In genomic region chr5:145902421-145902820, GRCh38 we compare ENCODE assay signal across 28 cellular contexts. TPM values are rescaled to one million over a fixed set of nuclear protein-coding genes. Genes with fewer than 3 reads are reported as not detected.
"Had no signal": no experiment of that assay in that cellular context is flagged by ENCODE, and none has a peak within 500 bp of the region (broad histone marks: within the 10 kb centered on the region; RNA-seq: fewer than 3 reads in every experiment).

No MANE protein-coding gene starts in this region.

- H2AFZ ChIP-seq: parathyroid adenoma had no signal

- H3K36me3 ChIP-seq: esophagus squamous epithelium, heart left ventricle, right lobe of liver, transverse colon had no signal

- H3K27ac ChIP-seq: esophagus squamous epithelium, heart left ventricle, parathyroid adenoma, psoas muscle, right lobe of liver, skin epidermis, testis, transverse colon had no signal

- ATAC-seq: heart left ventricle; left ventricle myocardium superior; natural killer cell treated with Interleukin-12 subunit alpha and Interleukin-12 subunit beta and Interleukin-15 and Interleukin-18, amount 100 ng/mL, for 72 hours; psoas muscle; right lobe of liver; stimulated activated naive B cell treated with anti-CD40 and anti-IgM and Interleukin-4, amounts not matched to agents 10 μg/mL and 1 μg/mL and 100 μg/mL, for 72 hours; stimulated activated naive CD8-positive, alpha-beta T cell treated with anti-CD3 and anti-CD28 coated beads, Interleukin-15, amount 100 ng/mL, for 72 hours had no signal

- H3K27me3 ChIP-seq: esophagus squamous epithelium, heart left ventricle, right lobe of liver, testis, transverse colon had no signal

- H3K9ac ChIP-seq: parathyroid adenoma had no signal

- DNase-seq: dermis blood vessel endothelial cell; esophagus squamous epithelium; heart left ventricle; hippocampal formation; left colon; left ventricle myocardium superior; mesenchymal stem cell; midbrain; occipital lobe; psoas muscle; retina; right lobe of liver; stimulated activated CD4-positive, alpha-beta T cell treated with anti-CD3 and anti-CD28 coated beads, Interleukin-2, amount 100 ng/mL, for 24 hours; stimulated activated CD4-positive, alpha-beta T cell treated with anti-CD3 and anti-CD28 coated beads, Interleukin-4, amount 100 ng/mL, for 4 hours; stimulated activated naive B cell treated with anti-CD40 and anti-IgM and Interleukin-4, amounts not matched to agents 10 μg/mL and 1 μg/mL and 100 μg/mL, for 72 hours; stimulated activated naive CD8-positive, alpha-beta T cell treated with anti-CD3 and anti-CD28 coated beads, Interleukin-15, amount 100 ng/mL, for 72 hours; testis; transverse colon had no signal

- H3K79me2 ChIP-seq: parathyroid adenoma had no signal

- H3K9me3 ChIP-seq: esophagus squamous epithelium, psoas muscle, testis had no signal

- H3K4me3 ChIP-seq: esophagus squamous epithelium, heart left ventricle, lung, psoas muscle, right lobe of liver, skin epidermis, testis, transverse colon had no signal

- H3K4me1 ChIP-seq: esophagus squamous epithelium, heart left ventricle, parathyroid adenoma, psoas muscle, right lobe of liver, testis, transverse colon had no signal

RNA-seq across cellular contexts. Expression of gene GRXCR2, which starts 29.6 kb away (rescaled TPM):
- total RNA-seq: dermis blood vessel endothelial cell; epithelial cell of proximal tubule; esophagus squamous epithelium; frontal cortex; glomerular endothelial cell; kidney epithelial cell; left colon; lung; natural killer cell treated with Interleukin-12 subunit alpha and Interleukin-12 subunit beta and Interleukin-15 and Interleukin-18, amount 100 ng/mL, for 72 hours; occipital lobe; psoas muscle; right lobe of liver; subcutaneous adipose tissue; transverse colon; urinary bladder had no signal
- polyA plus RNA-seq: lung, psoas muscle, urinary bladder had no signal
